16 cellular contexts compared by ENCODE assay signal in the genomic region with DNA sequence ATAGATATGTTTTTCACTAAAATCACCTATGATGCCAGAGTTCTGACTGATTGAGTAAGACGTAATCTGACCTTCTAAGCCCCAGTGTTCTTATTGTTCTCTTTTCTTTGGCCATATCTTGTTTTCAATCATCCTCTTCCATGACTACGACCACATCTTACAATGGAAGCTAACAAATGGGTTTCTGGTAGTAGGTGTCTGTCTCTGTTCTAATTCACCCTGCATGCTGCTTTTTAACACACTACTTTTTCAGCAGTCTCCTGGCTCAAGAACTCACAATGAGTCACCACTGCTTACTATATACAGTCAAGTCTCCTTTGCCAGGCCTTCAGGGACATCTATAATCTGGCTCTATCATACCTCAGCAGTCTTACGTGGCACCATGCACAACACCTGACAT.
DNase-seq lines count a peak whose midpoint lies in the region; ATAC-seq and TF ChIP-seq lines count a peak whose summit lies in the region.
"Had no signal": no experiment of that assay in that cellular context is flagged by ENCODE, and none has a peak within 500 bp of the region (broad histone marks: within the 10 kb centered on the region; RNA-seq: fewer than 3 reads in every experiment).

No MANE protein-coding gene starts in this region.

- H3K27me3 ChIP-seq in gastroesophageal sphincter = no peaks in the 10 kb centered on the region
- H3K27me3 ChIP-seq: Peyer's patch had no signal

- no peaks in the 10 kb centered on the region for H3K4me1 ChIP-seq in gastroesophageal sphincter
- H3K4me1 ChIP-seq: Peyer's patch had no signal

- 26 to 59% methylated on average over 3 of the region's 3 CpGs for WGBS in gastroesophageal sphincter (ENCODE audit: low coverage in 1 of 2), 2 donors

- ATAC-seq in GM18870 (IDR thresholded peaks at IDR 0.05; ENCODE audit: unreplicated experiment) = peak; percentile 37
- peak; percentile 43 for ATAC-seq in gastroesophageal sphincter
- ATAC-seq in HG03457 (IDR thresholded peaks at IDR 0.05; ENCODE audit: unreplicated experiment) = no peak
- ATAC-seq in HG03025 (IDR thresholded peaks at IDR 0.05; ENCODE audit: low FRiP score, unreplicated experiment) = no peak
- ATAC-seq: T-helper 17 cell had no signal

- no peak for TF ChIP-seq EP300 in gastroesophageal sphincter (IDR thresholded peaks at IDR 0.05)

- H3K4me3 ChIP-seq in gastroesophageal sphincter = no peak overlapping the region
- H3K4me3 ChIP-seq: Peyer's patch had no signal

- no peaks in the 10 kb centered on the region for H3K9me3 ChIP-seq in gastroesophageal sphincter
- H3K9me3 ChIP-seq: Peyer's patch had no signal

- peak; percentile 0 for DNase-seq in ELR (ENCODE audit: low read depth)
- DNase-seq in HT1080 (ENCODE audit: low read depth) = peak; percentile 2
- no peak for DNase-seq in DMS153 (lab: John Stamatoyannopoulos, UW)
- no peak for DNase-seq in NCI-H82 (lab: John Stamatoyannopoulos, UW)
- DNase-seq: C1 segment of cervical spinal cord, DMS53, NCI-H1092, NCI-H1694, NCI-H446, Peyer's patch, SIG-M5, T-helper 17 cell had no signal

- TF ChIP-seq POLR2A in gastroesophageal sphincter (IDR thresholded peaks at IDR 0.05) = no peak

- no peaks in the 10 kb centered on the region for H3K36me3 ChIP-seq in gastroesophageal sphincter
- H3K36me3 ChIP-seq: Peyer's patch had no signal

- no peak overlapping the region for H3K27ac ChIP-seq in gastroesophageal sphincter
- H3K27ac ChIP-seq: Peyer's patch had no signal

- no peak for TF ChIP-seq CTCF in gastroesophageal sphincter (IDR thresholded peaks at IDR 0.05)

Comparison
In these comparisons a context has a peak if more than half of its experiments do, and no peak if none do; other contexts are left out.
1. DNase-seq: peak in ELR (single experiment) and HT1080 (single experiment); none in DMS153 (single experiment) and NCI-H82 (single experiment).
2. ATAC-seq: peak in GM18870 (single experiment) and gastroesophageal sphincter (single experiment); none in HG03457 (single experiment) and HG03025 (single experiment).